Comparison of ENCODE assay signal across 8 cellular contexts in the genomic region with DNA sequence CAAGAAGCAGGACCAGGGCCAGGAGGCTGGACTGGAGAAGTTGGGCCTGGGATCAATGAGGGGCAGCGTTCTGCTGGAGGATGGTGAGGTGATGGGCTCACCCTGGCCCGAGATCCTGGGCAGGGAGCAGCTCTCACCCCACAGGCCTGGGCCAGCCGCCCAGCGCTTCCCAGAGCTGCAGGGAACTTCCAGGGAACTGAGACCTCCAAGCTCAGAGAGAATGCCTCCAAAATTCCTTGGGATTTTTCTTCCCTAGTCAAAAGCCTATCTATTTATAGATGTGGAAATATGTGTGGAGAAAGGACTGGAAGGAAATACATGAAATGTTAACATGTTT.
DNase-seq lines count a peak whose midpoint lies in the region; ATAC-seq and TF ChIP-seq lines count a peak whose summit lies in the region.

No MANE protein-coding gene starts in this region.

- TF ChIP-seq CTCF in liver (IDR thresholded peaks at IDR 0.05; ENCODE audit: low read depth, low read length, missing input control) (no peak), GM20000 (IDR thresholded peaks at IDR 0.05; ENCODE audit: extremely low read depth, missing control alignments) (no peak)

- H3K36me3 Mint-ChIP-seq in activated CD4-positive, alpha-beta T cell treated with anti-CD3 and anti-CD28 coated beads, Interleukin-2, amount 10 ng/mL, durations not matched to agents 24 days and 14 days (ENCODE audit: low read depth) = peaks cover 6% of the 10 kb centered on the region
- H3K36me3 Mint-ChIP-seq in activated naive CD8-positive, alpha-beta T cell treated with anti-CD3 and anti-CD28 coated beads for 36 hours = peaks cover 4% of the 10 kb centered on the region

- peak overlapping the region; percentile 77 for H3K27ac Mint-ChIP-seq in activated CD4-positive, alpha-beta T cell treated with anti-CD3 and anti-CD28 coated beads, Interleukin-2, amount 10 ng/mL, durations not matched to agents 24 days and 14 days
- H3K27ac Mint-ChIP-seq in activated naive CD8-positive, alpha-beta T cell treated with anti-CD3 and anti-CD28 coated beads for 36 hours = no peak overlapping the region

- no peak overlapping the region for H3K9ac ChIP-seq in liver (ENCODE audit: low read depth in 1 of 2, low read length in 2 of 2)

- no peak overlapping the region for H3K4me3 ChIP-seq in liver (ENCODE audit: low read depth in 1 of 3, low read length in 3 of 3)
- no peak overlapping the region for H3K4me3 ChIP-seq in urinary bladder (ENCODE audit: low read depth, low read length)

- peaks cover 0 to 5% (median 0%) of the 10 kb centered on the region in 4 donors for H3K4me1 ChIP-seq in liver (ENCODE audit: control insufficient read depth in 4 of 4, insufficient read depth in 4 of 4, low read length in 3 of 4)
- peaks cover 2% of the 10 kb centered on the region for H3K4me1 ChIP-seq in urinary bladder (ENCODE audit: insufficient read depth)

- no peak for DNase-seq in activated CD4-positive, alpha-beta T cell treated with anti-CD3 and anti-CD28 coated beads, Interleukin-2, amount 10 ng/mL, durations not matched to agents 24 days and 14 days
- DNase-seq in activated CD4-positive, alpha-beta T cell treated with anti-CD3 and anti-CD28 coated beads, Interleukin-2, amount 50 U/mL, for 1 hour = no peak
- no peak for DNase-seq in activated naive CD8-positive, alpha-beta T cell treated with anti-CD3 and anti-CD28 coated beads for 36 hours
- no peak for DNase-seq in ureter (ENCODE audit: low spot score)
- no peak for DNase-seq in GM20000 (ENCODE audit: low spot score)

- TF ChIP-seq RAD21 in liver (IDR thresholded peaks at IDR 0.05) = no peak

- H3K4me3 Mint-ChIP-seq in activated CD4-positive, alpha-beta T cell treated with anti-CD3 and anti-CD28 coated beads, Interleukin-2, amount 10 ng/mL, durations not matched to agents 24 days and 14 days = peak overlapping the region; percentile 65
- peak overlapping the region; percentile 37 for H3K4me3 Mint-ChIP-seq in activated naive CD8-positive, alpha-beta T cell treated with anti-CD3 and anti-CD28 coated beads for 36 hours

- H3K27ac ChIP-seq in liver (ENCODE audit: low read depth in 1 of 2, low read length in 2 of 2) = peak overlapping the region; percentile 4 to 41
- peak overlapping the region; percentile 91 for H3K27ac ChIP-seq in urinary bladder (ENCODE audit: low read depth)

- no peaks in the 10 kb centered on the region for H3K9me3 Mint-ChIP-seq in activated CD4-positive, alpha-beta T cell treated with anti-CD3 and anti-CD28 coated beads, Interleukin-2, amount 10 ng/mL, durations not matched to agents 24 days and 14 days
- H3K9me3 Mint-ChIP-seq in activated naive CD8-positive, alpha-beta T cell treated with anti-CD3 and anti-CD28 coated beads for 36 hours = peaks cover 3% of the 10 kb centered on the region

- H3K27me3 Mint-ChIP-seq in activated CD4-positive, alpha-beta T cell treated with anti-CD3 and anti-CD28 coated beads, Interleukin-2, amount 10 ng/mL, durations not matched to agents 24 days and 14 days = peaks cover 12% of the 10 kb centered on the region
- H3K27me3 Mint-ChIP-seq in activated naive CD8-positive, alpha-beta T cell treated with anti-CD3 and anti-CD28 coated beads for 36 hours = peaks cover 28% of the 10 kb centered on the region

- no peaks in the 10 kb centered on the region for H3K9me3 ChIP-seq in liver (ENCODE audit: control insufficient read depth in 4 of 4, low read length in 3 of 4)

- ATAC-seq in GM19463 (IDR thresholded peaks at IDR 0.05; ENCODE audit: unreplicated experiment) = no peak

- 82% methylated on average over 4 of the region's 4 CpGs for WGBS in liver
- 19% methylated on average over 4 of the region's 4 CpGs for WGBS in urinary bladder

- H3K4me1 Mint-ChIP-seq in activated CD4-positive, alpha-beta T cell treated with anti-CD3 and anti-CD28 coated beads, Interleukin-2, amount 10 ng/mL, durations not matched to agents 24 days and 14 days = peaks cover 46% of the 10 kb centered on the region
- peaks cover 41% of the 10 kb centered on the region for H3K4me1 Mint-ChIP-seq in activated naive CD8-positive, alpha-beta T cell treated with anti-CD3 and anti-CD28 coated beads for 36 hours

- no peaks in the 10 kb centered on the region for H3K27me3 ChIP-seq in liver (ENCODE audit: control insufficient read depth in 4 of 4, insufficient read depth in 4 of 4, low read length in 3 of 4)

- intact Hi-C loops in activated CD4-positive, alpha-beta T cell treated with anti-CD3 and anti-CD28 coated beads, Interleukin-2, amount 10 ng/mL, durations not matched to agents 24 days and 14 days (cut with micrococcal nuclease) = loop anchor here (1.0 kb wide), 2 partner anchors 12 to 99 kb away; no protein-coding TSS in a partner anchor

- no peaks in the 10 kb centered on the region for H3K36me3 ChIP-seq in liver (ENCODE audit: control insufficient read depth in 4 of 4, insufficient read depth in 3 of 4, low read depth in 1 of 4, low read length in 3 of 4)
- H3K36me3 ChIP-seq in urinary bladder (ENCODE audit: insufficient read depth) = no peaks in the 10 kb centered on the region

TF ChIP-seq in liver, 16 proteins besides CTCF, POLR2A, EP300 and RAD21:
- TF ChIP-seq FOXA2 (IDR thresholded peaks at IDR 0.05) (no peak), JUND (IDR thresholded peaks at IDR 0.05) (no peak), NR2F2 (IDR thresholded peaks at IDR 0.05) (no peak)
- TF ChIP-seq, protein P1, sequence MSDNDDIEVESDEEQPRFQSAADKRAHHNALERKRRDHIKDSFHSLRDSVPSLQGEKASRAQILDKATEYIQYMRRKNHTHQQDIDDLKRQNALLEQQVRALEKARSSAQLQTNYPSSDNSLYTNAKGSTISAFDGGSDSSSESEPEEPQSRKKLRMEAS (IDR thresholded peaks at IDR 0.05) = no peak
- TF ChIP-seq, protein P2, sequence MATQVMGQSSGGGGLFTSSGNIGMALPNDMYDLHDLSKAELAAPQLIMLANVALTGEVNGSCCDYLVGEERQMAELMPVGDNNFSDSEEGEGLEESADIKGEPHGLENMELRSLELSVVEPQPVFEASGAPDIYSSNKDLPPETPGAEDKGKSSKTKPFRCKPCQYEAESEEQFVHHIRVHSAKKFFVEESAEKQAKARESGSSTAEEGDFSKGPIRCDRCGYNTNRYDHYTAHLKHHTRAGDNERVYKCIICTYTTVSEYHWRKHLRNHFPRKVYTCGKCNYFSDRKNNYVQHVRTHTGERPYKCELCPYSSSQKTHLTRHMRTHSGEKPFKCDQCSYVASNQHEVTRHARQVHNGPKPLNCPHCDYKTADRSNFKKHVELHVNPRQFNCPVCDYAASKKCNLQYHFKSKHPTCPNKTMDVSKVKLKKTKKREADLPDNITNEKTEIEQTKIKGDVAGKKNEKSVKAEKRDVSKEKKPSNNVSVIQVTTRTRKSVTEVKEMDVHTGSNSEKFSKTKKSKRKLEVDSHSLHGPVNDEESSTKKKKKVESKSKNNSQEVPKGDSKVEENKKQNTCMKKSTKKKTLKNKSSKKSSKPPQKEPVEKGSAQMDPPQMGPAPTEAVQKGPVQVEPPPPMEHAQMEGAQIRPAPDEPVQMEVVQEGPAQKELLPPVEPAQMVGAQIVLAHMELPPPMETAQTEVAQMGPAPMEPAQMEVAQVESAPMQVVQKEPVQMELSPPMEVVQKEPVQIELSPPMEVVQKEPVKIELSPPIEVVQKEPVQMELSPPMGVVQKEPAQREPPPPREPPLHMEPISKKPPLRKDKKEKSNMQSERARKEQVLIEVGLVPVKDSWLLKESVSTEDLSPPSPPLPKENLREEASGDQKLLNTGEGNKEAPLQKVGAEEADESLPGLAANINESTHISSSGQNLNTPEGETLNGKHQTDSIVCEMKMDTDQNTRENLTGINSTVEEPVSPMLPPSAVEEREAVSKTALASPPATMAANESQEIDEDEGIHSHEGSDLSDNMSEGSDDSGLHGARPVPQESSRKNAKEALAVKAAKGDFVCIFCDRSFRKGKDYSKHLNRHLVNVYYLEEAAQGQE (IDR thresholded peaks at IDR 0.05) = peak; percentile 88
